21 cellular contexts compared by ENCODE assay signal in the genomic region with DNA sequence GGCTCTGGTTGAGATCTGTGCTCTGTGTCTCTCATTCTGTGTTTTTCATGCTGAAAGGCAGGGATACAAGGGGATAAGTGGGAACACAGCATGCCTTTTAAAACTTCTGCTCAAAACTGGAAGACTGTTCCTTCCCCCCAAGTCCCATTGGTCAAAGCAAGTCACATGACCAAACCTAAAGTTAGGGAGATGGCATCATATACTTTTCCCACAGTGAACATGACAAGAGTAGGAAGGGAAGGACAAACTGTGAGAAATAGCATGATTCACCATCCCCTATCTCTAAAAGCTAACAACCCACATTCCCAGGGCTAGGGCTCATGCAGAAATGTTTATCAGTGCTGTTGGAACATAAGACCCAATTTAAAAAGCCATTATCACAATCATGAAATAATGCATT. TPM values are rescaled to one million over a fixed set of nuclear protein-coding genes. Genes with fewer than 3 reads are reported as not detected.
DNase-seq lines count a peak whose midpoint lies in the region; ATAC-seq, FAIRE-seq and TF ChIP-seq lines count a peak whose summit lies in the region.
"Had no signal": no experiment of that assay in that cellular context is flagged by ENCODE, and none has a peak within 500 bp of the region (broad histone marks: within the 10 kb centered on the region; RNA-seq: fewer than 3 reads in every experiment).

No MANE protein-coding gene starts in this region.

- peak overlapping the region; percentile 64 for H3K27ac Mint-ChIP-seq in astrocyte (ENCODE audit: unreplicated experiment)
- H3K27ac Mint-ChIP-seq: activated naive CD4-positive, alpha-beta T cell treated with anti-CD3 and anti-CD28 coated beads, Interleukin-2, amount 50 U/mL, for 72 hours; T-helper 1 cell treated with Interleukin-12 subunit alpha and Interleukin-12 subunit beta and Interleukin-4 antibody, amounts not matched to agents 30 μg/mL and 1 μg/mL, for 36 hours had no signal

- ATAC-seq in A549: no peak
- ATAC-seq in HG03521 (IDR thresholded peaks at IDR 0.05; ENCODE audit: unreplicated experiment): no peak
- no peak for ATAC-seq in HG02973 (IDR thresholded peaks at IDR 0.05; ENCODE audit: unreplicated experiment)
- ATAC-seq in HG03097 (IDR thresholded peaks at IDR 0.05; ENCODE audit: low FRiP score, unreplicated experiment): no peak
- ATAC-seq: activated naive CD4-positive, alpha-beta T cell treated with anti-CD3 and anti-CD28 coated beads, Interleukin-2, amount 50 U/mL, for 72 hours had no signal

- no peak for FAIRE-seq in A549 (lab: Jason Lieb, UNC)
- FAIRE-seq in astrocyte (lab: Jason Lieb, UNC): peak; percentile 49
- FAIRE-seq: endometrium, GM19239 had no signal

- no peaks in the 10 kb centered on the region for H3K36me3 Mint-ChIP-seq in astrocyte (ENCODE audit: low read depth, unreplicated experiment)
- H3K36me3 Mint-ChIP-seq: activated naive CD4-positive, alpha-beta T cell treated with anti-CD3 and anti-CD28 coated beads, Interleukin-2, amount 50 U/mL, for 72 hours had no signal

- peaks cover 5% of the 10 kb centered on the region for H3K27me3 ChIP-seq in astrocyte (ENCODE audit: insufficient read depth, low read length)

- no peaks in the 10 kb centered on the region for H3K9me3 Mint-ChIP-seq in astrocyte (ENCODE audit: unreplicated experiment)
- H3K9me3 Mint-ChIP-seq: activated naive CD4-positive, alpha-beta T cell treated with anti-CD3 and anti-CD28 coated beads, Interleukin-2, amount 50 U/mL, for 72 hours; T-helper 1 cell treated with Interleukin-12 subunit alpha and Interleukin-12 subunit beta and Interleukin-4 antibody, amounts not matched to agents 30 μg/mL and 1 μg/mL, for 36 hours had no signal

- no peaks in the 10 kb centered on the region for H3K79me2 ChIP-seq in astrocyte (ENCODE audit: insufficient read depth, low read length)

- DNase-seq in A549 (ENCODE audit: low read depth in 1 of 2, low spot score in 1 of 2) (peak in 1 of 2 experiments; percentile 9), HT1080 (ENCODE audit: low read depth) (peak; percentile 64), astrocyte (ENCODE audit: low read depth) (peak; percentile 54), hepatic stellate cell (ENCODE audit: low spot score) (peak; percentile 48), COLO668 (lab: John Stamatoyannopoulos, UW; ENCODE audit: unreplicated experiment) (no peak)
- DNase-seq: activated T-cell treated with anti-CD3 and anti-CD28 coated beads for 4 hours; cerebellar nuclear complex; head of caudate nucleus; NCI-H1048; posterior cingulate gyrus; SHP77; stimulated activated CD4-positive, alpha-beta T cell treated with anti-CD3 and anti-CD28 coated beads, Interleukin-15, amount 100 ng/mL, for 24 hours had no signal

- CTCF ChIA-PET in A549 (lab: Yijun Ruan, JAX): no interaction called here

- no peak for TF ChIP-seq RAD21 in A549 (conservative IDR thresholded peaks at IDR 0.05 in 1 of 2, IDR thresholded peaks at IDR 0.05 in 1 of 2)

- no peaks in the 10 kb centered on the region for H4K20me1 ChIP-seq in astrocyte (ENCODE audit: insufficient read depth, low read length)

- H3K4me1 ChIP-seq in A549 (no peaks in the 10 kb centered on the region), astrocyte (ENCODE audit: insufficient read depth, low read length) (no peaks in the 10 kb centered on the region)

- TF ChIP-seq EP300 in A549 (IDR thresholded peaks at IDR 0.05): no peak

- no peak for TF ChIP-seq CTCF in A549 (IDR thresholded peaks at IDR 0.05)
- TF ChIP-seq CTCF in astrocyte (IDR thresholded peaks at IDR 0.05; ENCODE audit: insufficient read depth, low read depth, low read length): no peak

- POLR2A ChIA-PET in A549 (lab: Yijun Ruan, JAX): no interaction called here

- no peak for TF ChIP-seq POLR2A in A549 (IDR thresholded peaks at IDR 0.05; ENCODE audit: low read length)

- H3K4me2 ChIP-seq in A549 (no peak overlapping the region), astrocyte (ENCODE audit: low read length) (peak overlapping the region; percentile 9)

- H3K27me3 Mint-ChIP-seq in astrocyte (ENCODE audit: low read depth, unreplicated experiment): no peaks in the 10 kb centered on the region

- H3K4me3 Mint-ChIP-seq in astrocyte (ENCODE audit: unreplicated experiment): no peak overlapping the region
- H3K4me3 Mint-ChIP-seq: T-helper 1 cell treated with Interleukin-12 subunit alpha and Interleukin-12 subunit beta and Interleukin-4 antibody, amounts not matched to agents 30 μg/mL and 1 μg/mL, for 36 hours had no signal

- no peak overlapping the region for H3K4me3 ChIP-seq in A549
- no peak overlapping the region for H3K4me3 ChIP-seq in astrocyte (ENCODE audit: insufficient read depth, low read depth, low read length)

- peak overlapping the region; percentile 32 for H2AFZ ChIP-seq in astrocyte (ENCODE audit: low read depth, low read length)

- no peak overlapping the region for H3K9ac ChIP-seq in astrocyte (ENCODE audit: low read length)

- H3K27ac ChIP-seq in A549 (no peak overlapping the region), astrocyte (ENCODE audit: low read depth, low read length) (peak overlapping the region; percentile 42)

- no peaks in the 10 kb centered on the region for H3K36me3 ChIP-seq in astrocyte (ENCODE audit: insufficient read depth, low read length)

- H3K9me3 ChIP-seq in A549 (no peaks in the 10 kb centered on the region), astrocyte (ENCODE audit: insufficient read depth, low read depth, low read length) (no peaks in the 10 kb centered on the region)
- H3K9me3 ChIP-seq: Caco-2 had no signal

- H3K4me1 Mint-ChIP-seq in astrocyte (ENCODE audit: low read depth, unreplicated experiment): peaks cover 7% of the 10 kb centered on the region

TF ChIP-seq in A549, 52 proteins besides CTCF, POLR2A, EP300 and RAD21:
- TF ChIP-seq HMGXB4 (CRISPR knock-in tag; IDR thresholded peaks at IDR 0.05; ENCODE audit: borderline replicate concordance) (no peak), USF2 (IDR thresholded peaks at IDR 0.05) (peak; percentile 29; the same call in 1 of the 2 replicates), HES2 (IDR thresholded peaks at IDR 0.05) (no peak), GATA3 (IDR thresholded peaks at IDR 0.05; ENCODE audit: borderline replicate concordance) (no peak), HOXB13 (CRISPR knock-in tag; IDR thresholded peaks at IDR 0.05; ENCODE audit: low read depth) (no peak), MYC (IDR thresholded peaks at IDR 0.05; ENCODE audit: borderline replicate concordance, low read length) (no peak)
- TF ChIP-seq, protein P1, sequence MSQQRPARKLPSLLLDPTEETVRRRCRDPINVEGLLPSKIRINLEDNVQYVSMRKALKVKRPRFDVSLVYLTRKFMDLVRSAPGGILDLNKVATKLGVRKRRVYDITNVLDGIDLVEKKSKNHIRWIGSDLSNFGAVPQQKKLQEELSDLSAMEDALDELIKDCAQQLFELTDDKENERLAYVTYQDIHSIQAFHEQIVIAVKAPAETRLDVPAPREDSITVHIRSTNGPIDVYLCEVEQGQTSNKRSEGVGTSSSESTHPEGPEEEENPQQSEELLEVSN (IDR thresholded peaks at IDR 0.05; ENCODE audit: borderline replicate concordance, low read depth): no peak

RNA-seq across cellular contexts. Expression of gene SHISAL2B, which starts 24.2 kb away (rescaled TPM):
- not detected in 2 replicates for polyA plus RNA-seq in A549 (2011; rRNA removed)
- not detected in 2 replicates for polyA plus RNA-seq in A549 (2012; cell fraction: cytosol; rRNA removed)
- polyA plus RNA-seq in A549 (2012; cell fraction: nucleus; rRNA removed): not detected in 2 replicates
- not detected in 3 replicates for polyA plus RNA-seq in A549 (2017; fragmentation: RNase III; extraction: RNeasy Plus Mini Kit Qiagen cat#74134 plus additional on column Dnase treatment)
- not detected in 2 replicates for polyA minus RNA-seq in A549 (2011; rRNA and poly(A)+ RNA removed)
- total RNA-seq in HT1080 (2014; rRNA removed; shearing (Covaris generic)): 0.10 TPM in 1 of 2 replicates, not detected in the other
- polyA plus RNA-seq in HT1080 (2015; cell fraction: cytosol; rRNA removed): not detected in 2 replicates
- polyA plus RNA-seq in HT1080 (2015; cell fraction: nucleus; rRNA removed): not detected in 2 replicates
- total RNA-seq in astrocyte: not detected in 2 replicates
- total RNA-seq: activated naive CD4-positive, alpha-beta T cell treated with anti-CD3 and anti-CD28 coated beads, Interleukin-2, amount 50 U/mL, for 72 hours; Caco-2; HT-29 had no signal
